ENCODE assay signal across 20 cellular contexts in genomic region chr1:47616036-47616435, GRCh38.
DNase-seq lines count a peak whose midpoint lies in the region; ATAC-seq and TF ChIP-seq lines count a peak whose summit lies in the region.
"Had no signal": no experiment of that assay in that cellular context is flagged by ENCODE, and none has a peak within 500 bp of the region (broad histone marks: within the 10 kb centered on the region; RNA-seq: fewer than 3 reads in every experiment).

No MANE protein-coding gene starts in this region.

- no peak for ATAC-seq in activated CD8-positive, alpha-beta T cell treated with anti-CD3 and anti-CD28 coated beads, Interleukin-2, amount 10 ng/mL, durations not matched to agents 7 days and 5 days
- ATAC-seq in activated CD8-positive, alpha-beta T cell treated with anti-CD3 and anti-CD28 coated beads for 36 hours: no peak
- no peak for ATAC-seq in HG03045 (IDR thresholded peaks at IDR 0.05; ENCODE audit: unreplicated experiment)
- ATAC-seq: CD8-positive, alpha-beta T cell; GM23338; HCT116 had no signal

- H3K27me3 ChIP-seq in mesenchymal stem cell (ENCODE audit: control insufficient read depth in 1 of 2, insufficient read depth in 1 of 2, low read length in 2 of 2): peaks cover 0 to 11% of the 10 kb centered on the region in 2 experiments

- POLR2A ChIA-PET in activated CD8-positive, alpha-beta T cell treated with anti-CD3 and anti-CD28 coated beads, Interleukin-2, amount 10 ng/mL, durations not matched to agents 7 days and 5 days (lab: Charles Lee): no interaction called here
- POLR2A ChIA-PET in activated CD8-positive, alpha-beta T cell treated with anti-CD3 and anti-CD28 coated beads for 36 hours (lab: Charles Lee): no interaction called here

- H3K23ac ChIP-seq in mesenchymal stem cell (ENCODE audit: low read length in 2 of 2): no peak overlapping the region

- H3K9me3 ChIP-seq in mesenchymal stem cell (ENCODE audit: control insufficient read depth, low read length): no peaks in the 10 kb centered on the region

- no peak overlapping the region for H2BK15ac ChIP-seq in mesenchymal stem cell (ENCODE audit: low read depth, poor library complexity, severe bottlenecking)

- H3K36me3 Mint-ChIP-seq in activated CD8-positive, alpha-beta T cell treated with anti-CD3 and anti-CD28 coated beads, Interleukin-2, amount 10 ng/mL, durations not matched to agents 7 days and 5 days (ENCODE audit: low read depth): no peaks in the 10 kb centered on the region
- no peaks in the 10 kb centered on the region for H3K36me3 Mint-ChIP-seq in activated CD8-positive, alpha-beta T cell treated with anti-CD3 and anti-CD28 coated beads for 36 hours (ENCODE audit: low read depth)
- H3K36me3 Mint-ChIP-seq: CD8-positive, alpha-beta T cell had no signal

- H3K14ac ChIP-seq in mesenchymal stem cell (ENCODE audit: low read length in 2 of 2): no peak overlapping the region

- peaks cover 9% of the 10 kb centered on the region for H3K27me3 Mint-ChIP-seq in activated CD8-positive, alpha-beta T cell treated with anti-CD3 and anti-CD28 coated beads, Interleukin-2, amount 10 ng/mL, durations not matched to agents 7 days and 5 days (ENCODE audit: low read depth)
- H3K27me3 Mint-ChIP-seq in activated CD8-positive, alpha-beta T cell treated with anti-CD3 and anti-CD28 coated beads for 36 hours: no peaks in the 10 kb centered on the region

- H3K4me3 Mint-ChIP-seq in activated CD8-positive, alpha-beta T cell treated with anti-CD3 and anti-CD28 coated beads, Interleukin-2, amount 10 ng/mL, durations not matched to agents 7 days and 5 days: no peak overlapping the region
- H3K4me3 Mint-ChIP-seq in activated CD8-positive, alpha-beta T cell treated with anti-CD3 and anti-CD28 coated beads for 36 hours: no peak overlapping the region
- H3K4me3 Mint-ChIP-seq: CD8-positive, alpha-beta T cell; GM23338 had no signal

- peak; percentile 12 for DNase-seq in activated CD8-positive, alpha-beta T cell treated with anti-CD3 and anti-CD28 coated beads, Interleukin-2, amount 10 ng/mL, durations not matched to agents 7 days and 5 days
- no peak for DNase-seq in activated CD8-positive, alpha-beta T cell treated with anti-CD3 and anti-CD28 coated beads for 36 hours
- DNase-seq in ecto neural progenitor cell (ENCODE audit: low spot score) (peak; percentile 23), mesenchymal stem cell (no peak), foreskin fibroblast (no peak)
- no peak for DNase-seq in stimulated activated CD4-positive, alpha-beta T cell treated with anti-CD3 and anti-CD28 coated beads, Interleukin-2, amount 100 ng/mL, for 24 hours
- DNase-seq: 8988T, AML-193, C1 segment of cervical spinal cord, Calu3, IMR-90, NCI-H1105 treated with DMSO at 0.1 percent for 48 hours, NCI-H2029 treated with DMSO at 0.1 percent for 48 hours, NCI-H226, NCI-H510A treated with DMSO at 0.1 percent for 48 hours, NCI-H748 treated with DMSO at 0.1 percent for 48 hours had no signal

- H3K27ac Mint-ChIP-seq in activated CD8-positive, alpha-beta T cell treated with anti-CD3 and anti-CD28 coated beads, Interleukin-2, amount 10 ng/mL, durations not matched to agents 7 days and 5 days: no peak overlapping the region
- H3K27ac Mint-ChIP-seq in activated CD8-positive, alpha-beta T cell treated with anti-CD3 and anti-CD28 coated beads for 36 hours: no peak overlapping the region
- H3K27ac Mint-ChIP-seq: CD8-positive, alpha-beta T cell; GM23338 had no signal

- H2BK120ac ChIP-seq in mesenchymal stem cell (ENCODE audit: low read depth, low read length): peak overlapping the region; percentile 19

- CTCF ChIA-PET in activated CD8-positive, alpha-beta T cell treated with anti-CD3 and anti-CD28 coated beads, Interleukin-2, amount 10 ng/mL, durations not matched to agents 7 days and 5 days (lab: Charles Lee): no interaction called here
- CTCF ChIA-PET in activated CD8-positive, alpha-beta T cell treated with anti-CD3 and anti-CD28 coated beads for 36 hours (lab: Charles Lee): no interaction called here

- no peaks in the 10 kb centered on the region for H3K4me1 ChIP-seq in mesenchymal stem cell (ENCODE audit: control insufficient read depth, insufficient read depth, low read depth, low read length)

- H3K4me2 ChIP-seq in mesenchymal stem cell (ENCODE audit: low read length, poor library complexity, severe bottlenecking): no peak overlapping the region
- H3K4me2 ChIP-seq: GM23338 had no signal

- no peak overlapping the region for H2BK12ac ChIP-seq in mesenchymal stem cell (ENCODE audit: low read length in 2 of 2)

- no peak overlapping the region for H4K8ac ChIP-seq in mesenchymal stem cell (ENCODE audit: low read length)

- H3K18ac ChIP-seq in mesenchymal stem cell (ENCODE audit: low read depth in 1 of 2, low read length in 2 of 2): no peak overlapping the region

- H3K9me3 Mint-ChIP-seq in activated CD8-positive, alpha-beta T cell treated with anti-CD3 and anti-CD28 coated beads, Interleukin-2, amount 10 ng/mL, durations not matched to agents 7 days and 5 days (ENCODE audit: insufficient read depth): no peaks in the 10 kb centered on the region
- no peaks in the 10 kb centered on the region for H3K9me3 Mint-ChIP-seq in activated CD8-positive, alpha-beta T cell treated with anti-CD3 and anti-CD28 coated beads for 36 hours
- H3K9me3 Mint-ChIP-seq: CD8-positive, alpha-beta T cell; GM23338 had no signal

- no peak overlapping the region for H3K27ac ChIP-seq in mesenchymal stem cell (ENCODE audit: low read length, poor library complexity, severe bottlenecking)

- no peak overlapping the region for H2AFZ ChIP-seq in mesenchymal stem cell (ENCODE audit: low read depth, low read length)
- H2AFZ ChIP-seq: GM23338 had no signal

- 85% methylated on average over 3 of the region's 3 CpGs for WGBS in mesenchymal stem cell

- H3K4ac ChIP-seq in mesenchymal stem cell (ENCODE audit: low read depth in 1 of 2, low read length in 2 of 2): no peak overlapping the region

- intact Hi-C loops in activated CD8-positive, alpha-beta T cell treated with anti-CD3 and anti-CD28 coated beads for 36 hours (cut with micrococcal nuclease): no loop called here

- H3K4me1 Mint-ChIP-seq in activated CD8-positive, alpha-beta T cell treated with anti-CD3 and anti-CD28 coated beads, Interleukin-2, amount 10 ng/mL, durations not matched to agents 7 days and 5 days (ENCODE audit: low read depth): no peaks in the 10 kb centered on the region
- no peaks in the 10 kb centered on the region for H3K4me1 Mint-ChIP-seq in activated CD8-positive, alpha-beta T cell treated with anti-CD3 and anti-CD28 coated beads for 36 hours (ENCODE audit: low read depth)

- H3K4me3 ChIP-seq in mesenchymal stem cell (ENCODE audit: insufficient read depth in 1 of 2, low read depth in 1 of 2, low read length in 2 of 2): no peak overlapping the region
- no peak overlapping the region for H3K4me3 ChIP-seq in foreskin fibroblast (ENCODE audit: low read depth in 1 of 2, low read length in 2 of 2)
- H3K4me3 ChIP-seq: GM23338 had no signal

- TF ChIP-seq CTCF in activated CD8-positive, alpha-beta T cell treated with anti-CD3 and anti-CD28 coated beads for 36 hours (IDR thresholded peaks at IDR 0.05): no peak
- TF ChIP-seq CTCF in foreskin fibroblast (IDR thresholded peaks at IDR 0.05; ENCODE audit: low read depth, low read length): no peak

- H4K91ac ChIP-seq in mesenchymal stem cell (ENCODE audit: low read length): no peak overlapping the region

- no peak overlapping the region for H2BK5ac ChIP-seq in mesenchymal stem cell (ENCODE audit: low read depth, low read length, poor library complexity, severe bottlenecking)

- H3K79me1 ChIP-seq in mesenchymal stem cell (replicated peaks; ENCODE audit: low read length, poor library complexity, severe bottlenecking): no peaks in the 10 kb centered on the region

- H3K9ac ChIP-seq in mesenchymal stem cell (ENCODE audit: low read length): no peak overlapping the region

- no peaks in the 10 kb centered on the region for H3K36me3 ChIP-seq in mesenchymal stem cell (ENCODE audit: control insufficient read depth in 1 of 2, insufficient read depth in 2 of 2, low read depth in 1 of 2, low read length in 2 of 2)

- H2AK5ac ChIP-seq in mesenchymal stem cell (ENCODE audit: low read length, severe bottlenecking): no peak overlapping the region

Comparison
In these comparisons a context has a peak if more than half of its experiments do, and no peak if none do; other contexts are left out.
1. DNase-seq: peak in activated CD8-positive, alpha-beta T cell treated with anti-CD3 and anti-CD28 coated beads, Interleukin-2, amount 10 ng/mL, durations not matched to agents 7 days and 5 days (single experiment) and ecto neural progenitor cell (single experiment); none in activated CD8-positive, alpha-beta T cell treated with anti-CD3 and anti-CD28 coated beads for 36 hours (single experiment), mesenchymal stem cell (single experiment), stimulated activated CD4-positive, alpha-beta T cell treated with anti-CD3 and anti-CD28 coated beads, Interleukin-2, amount 100 ng/mL, for 24 hours (0 of 2) and foreskin fibroblast (0 of 2).